In the genomic region with DNA sequence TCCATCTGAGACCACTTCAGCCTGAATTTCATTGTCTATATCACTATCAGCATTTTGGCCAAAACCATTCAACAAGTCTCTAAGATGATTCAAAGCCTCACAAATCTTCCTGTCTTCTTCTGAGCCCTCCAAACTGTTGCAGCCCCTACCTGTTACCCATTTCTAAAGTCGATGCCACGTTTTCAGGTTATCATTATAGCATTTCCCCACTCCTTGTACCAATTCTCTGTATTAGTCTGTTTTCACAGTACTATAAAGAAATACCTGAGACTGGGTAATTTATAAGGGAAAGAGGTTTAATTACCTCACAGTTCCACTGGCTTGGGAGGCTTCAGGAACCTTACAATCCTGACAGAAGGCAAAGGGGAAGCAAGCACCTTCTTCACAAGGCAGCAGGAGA, we compare ENCODE assay signal across 1 cellular context.
TF ChIP-seq lines count a peak whose summit lies in the region.

No MANE protein-coding gene starts in this region.

TF ChIP-seq in HEK293, 187 proteins besides CTCF, POLR2A, EP300 and RAD21 (continued from another document):
- TF ChIP-seq ZBTB6 (tag by site-specific recombination; IDR thresholded peaks at IDR 0.05) (no peak), ZNF521 (tag by site-specific recombination; IDR thresholded peaks at IDR 0.05) (no peak), MYNN (tag by site-specific recombination; IDR thresholded peaks at IDR 0.05; ENCODE audit: borderline replicate concordance) (no peak), ZNF112 (tag by site-specific recombination; IDR thresholded peaks at IDR 0.05) (no peak), ZNF558 (tag by site-specific recombination; IDR thresholded peaks at IDR 0.05) (no peak), ZNF707 (tag by site-specific recombination; IDR thresholded peaks at IDR 0.05) (peak; percentile 71)
TF ChIP-seq in HEK293: peak in this region for 1.
